ENCODE assay signal across 8 cellular contexts in the genomic region with DNA sequence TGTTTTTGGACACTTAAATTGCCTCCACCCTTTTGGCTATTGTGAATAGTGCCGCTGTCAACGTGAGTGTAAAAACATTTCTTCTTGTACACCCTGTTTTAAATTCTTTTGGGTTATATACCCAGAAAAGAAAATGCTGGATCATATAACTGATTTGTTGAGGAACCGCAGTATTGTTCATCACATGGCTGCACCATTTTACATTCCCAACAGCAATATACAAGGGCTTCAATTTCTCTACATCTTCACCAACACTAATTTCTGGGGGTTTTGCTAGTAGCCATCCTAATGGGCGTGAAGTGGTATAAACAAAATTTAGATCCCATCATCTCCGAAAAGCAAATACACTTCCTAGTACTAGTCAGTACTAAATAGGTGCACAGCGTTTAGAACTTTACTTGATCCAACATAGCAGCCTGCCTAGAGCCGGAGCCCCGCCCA. TPM values are rescaled to one million over a fixed set of nuclear protein-coding genes. Genes with fewer than 3 reads are reported as not detected.
A peak's percentile ranks its signal among the peaks of the same experiment; 100 is the strongest.
DNase-seq lines count a peak whose midpoint lies in the region; ATAC-seq and TF ChIP-seq lines count a peak whose summit lies in the region.

No MANE protein-coding gene starts in this region.

- H3K9ac ChIP-seq in neuronal stem cell (ENCODE audit: low read depth, low read length, poor library complexity): no peak overlapping the region

- peak overlapping the region; percentile 82 for H2BK15ac ChIP-seq in neuronal stem cell (ENCODE audit: low read length)

- H2AK5ac ChIP-seq in neuronal stem cell (ENCODE audit: low read depth, low read length): no peak overlapping the region

- H3K27me3 Mint-ChIP-seq in Caco-2 (ENCODE audit: insufficient read depth, unreplicated experiment): no peaks in the 10 kb centered on the region

- no peak overlapping the region for H4K91ac ChIP-seq in neuronal stem cell (ENCODE audit: low read depth, low read length, poor library complexity)

- peak overlapping the region; percentile 99 for H2AFZ ChIP-seq in neuronal stem cell (ENCODE audit: low read length)

- peaks cover 10% of the 10 kb centered on the region for H3K36me3 Mint-ChIP-seq in Caco-2 (ENCODE audit: insufficient read depth, unreplicated experiment)

- CTCF ChIA-PET in Caco-2 (lab: Charles Lee): interaction anchor here (1.0 kb wide), 2 partner anchors 45 to 134 kb away, joined by 3 to 4 read pairs; no protein-coding TSS in a partner anchor

- H3K4me3 ChIP-seq in Caco-2 (ENCODE audit: low read depth, low read length) (peak overlapping the region; percentile 75), LNCaP clone FGC (ENCODE audit: low read depth, low read length) (peak overlapping the region; percentile 67), neuronal stem cell (ENCODE audit: low read length in 2 of 2) (peak overlapping the region; percentile 91 to 98)
- peak overlapping the region; percentile 78 for H3K4me3 ChIP-seq in effector memory CD4-positive, alpha-beta T cell (ENCODE audit: insufficient read depth, low read depth, low read length, poor library complexity, severe bottlenecking)

- H2BK120ac ChIP-seq in neuronal stem cell (ENCODE audit: low read depth, low read length): no peak overlapping the region

- H3K9me3 Mint-ChIP-seq in Caco-2 (ENCODE audit: unreplicated experiment): no peaks in the 10 kb centered on the region

- intact Hi-C loops in Caco-2 (cut with micrococcal nuclease; ENCODE audit: unreplicated experiment): loop anchor here (1.0 to 2.0 kb wide), 3 partner anchors 49 to 133 kb away; a partner anchor contains a TSS

- H2BK5ac ChIP-seq in neuronal stem cell (ENCODE audit: low read length): peak overlapping the region; percentile 99

- H4K8ac ChIP-seq in neuronal stem cell (ENCODE audit: low read depth, low read length): no peak overlapping the region

- H3K27me3 ChIP-seq in Caco-2 (replicated peaks; ENCODE audit: control insufficient read depth, insufficient read depth, low read length) (no peaks in the 10 kb centered on the region), neuronal stem cell (ENCODE audit: control insufficient read depth in 3 of 3, insufficient read depth in 3 of 3, low read depth in 1 of 3, low read length in 3 of 3) (no peaks in the 10 kb centered on the region)
- H3K27me3 ChIP-seq in effector memory CD4-positive, alpha-beta T cell (replicated peaks; ENCODE audit: control insufficient read depth, insufficient read depth, low read length, poor library complexity, severe bottlenecking): no peaks in the 10 kb centered on the region

- no peak for TF ChIP-seq CTCF in Caco-2 (IDR thresholded peaks at IDR 0.05; ENCODE audit: insufficient read depth in 1 of 2, low read depth in 1 of 2, low read length in 1 of 2, severe bottlenecking in 1 of 2, unreplicated experiment in 1 of 2)
- no peak for TF ChIP-seq CTCF in LNCaP clone FGC (IDR thresholded peaks at IDR 0.05; ENCODE audit: control insufficient read depth, extremely low read depth, insufficient read depth)

- H3K14ac ChIP-seq in neuronal stem cell (ENCODE audit: low read length): peak overlapping the region; percentile 99

- POLR2A ChIA-PET in Caco-2 (lab: Charles Lee): interaction anchor here (1.0 kb wide), 5 partner anchors 22 to 129 kb away, joined by 3 to 7 read pairs (median 3); no protein-coding TSS in a partner anchor

- H2BK12ac ChIP-seq in neuronal stem cell (ENCODE audit: low read length): no peak overlapping the region

- H3K4me2 ChIP-seq in neuronal stem cell (ENCODE audit: insufficient read depth, low read length, poor library complexity, severe bottlenecking): peak overlapping the region; percentile 48

- peak overlapping the region; percentile 96 for H3K27ac ChIP-seq in effector memory CD4-positive, alpha-beta T cell (ENCODE audit: insufficient read depth, low read length, poor library complexity, severe bottlenecking)
- H3K27ac ChIP-seq in neuronal stem cell (replicated peaks; ENCODE audit: low read length): peak overlapping the region; percentile 96

- no peaks in the 10 kb centered on the region for H3K9me3 ChIP-seq in Caco-2
- no peaks in the 10 kb centered on the region for H3K9me3 ChIP-seq in effector memory CD4-positive, alpha-beta T cell (ENCODE audit: control insufficient read depth, low read length)
- H3K9me3 ChIP-seq in neuronal stem cell (replicated peaks in 1 of 2; ENCODE audit: control insufficient read depth in 2 of 2, insufficient read depth in 1 of 2, low read depth in 1 of 2, low read length in 2 of 2): no peaks in the 10 kb centered on the region

- no peak overlapping the region for H3K18ac ChIP-seq in neuronal stem cell (ENCODE audit: low read length)

- H3K4me1 Mint-ChIP-seq in Caco-2 (ENCODE audit: low read depth, unreplicated experiment): peaks cover 16% of the 10 kb centered on the region

- ATAC-seq in HG02798 (IDR thresholded peaks at IDR 0.05; ENCODE audit: poor library complexity, unreplicated experiment) (no peak), HG03354 (IDR thresholded peaks at IDR 0.05; ENCODE audit: poor library complexity, severe bottlenecking, unreplicated experiment) (no peak)

- H3K36me3 ChIP-seq in Caco-2 (ENCODE audit: control insufficient read depth, insufficient read depth, low read length): no peaks in the 10 kb centered on the region; the same call in 1 of the 2 replicates
- H3K36me3 ChIP-seq in effector memory CD4-positive, alpha-beta T cell (ENCODE audit: control insufficient read depth, insufficient read depth, low read length): peaks cover 26% of the 10 kb centered on the region
- peaks cover 2 to 35% of the 10 kb centered on the region in 2 donors for H3K36me3 ChIP-seq in neuronal stem cell (replicated peaks in 1 of 2; ENCODE audit: control insufficient read depth in 2 of 2, insufficient read depth in 2 of 2, low read length in 2 of 2)

- WGBS in neuronal stem cell (ENCODE audit: extremely low coverage in 2 of 2, insufficient read length in 2 of 2, insufficient replicate concordance in 1 of 2), 2 donors: no CpG with 5 or more reads among the region's 8 CpGs

- no peak overlapping the region for H3K4ac ChIP-seq in neuronal stem cell (ENCODE audit: low read length)

- peak overlapping the region; percentile 99 for H3K23ac ChIP-seq in neuronal stem cell (ENCODE audit: low read depth, low read length, poor library complexity)

- H3K79me1 ChIP-seq in neuronal stem cell (ENCODE audit: low read depth, low read length): no peaks in the 10 kb centered on the region

- TSS peak; percentile 90 for BruUV-seq in Caco-2 (replicated peaks; lab: Mats Ljungman, UMichigan)

- peak overlapping the region; percentile 93 for H3K27ac Mint-ChIP-seq in Caco-2 (ENCODE audit: unreplicated experiment)

- H3K4me1 ChIP-seq in Caco-2 (peaks cover 16% of the 10 kb centered on the region), neuronal stem cell (ENCODE audit: control insufficient read depth in 2 of 2, insufficient read depth in 1 of 2, low read depth in 1 of 2, low read length in 2 of 2) (peaks cover 1 to 9% of the 10 kb centered on the region in 2 donors)
- H3K4me1 ChIP-seq in effector memory CD4-positive, alpha-beta T cell (ENCODE audit: control insufficient read depth, insufficient read depth, low read length, poor library complexity, severe bottlenecking): peaks cover 4% of the 10 kb centered on the region

- no peak for DNase-seq in Caco-2
- DNase-seq in LNCaP clone FGC (ENCODE audit: low read depth): no peak
- no peak for DNase-seq in effector memory CD4-positive, alpha-beta T cell
- DNase-seq in neuronal stem cell (ENCODE audit: low spot score): no peak
- no peak for DNase-seq in stimulated activated CD4-positive, alpha-beta T cell treated with anti-CD3 and anti-CD28 coated beads, Interleukin-2, amount 100 ng/mL, for 24 hours
- no peak for DNase-seq in HT-29 (ENCODE audit: low spot score)

- peak overlapping the region; percentile 91 for H3K4me3 Mint-ChIP-seq in Caco-2 (ENCODE audit: unreplicated experiment)

RNA-seq across cellular contexts. Expression of a gene that starts 0.6 kb away (rescaled TPM):
- 29.5 and 31.5 TPM in 2 replicates for total RNA-seq in Caco-2 (2022)
- polyA plus RNA-seq in neuronal stem cell (2013, experiment 1 of 2): 34.3 TPM
- 36.4 TPM for polyA plus RNA-seq in neuronal stem cell (2013, experiment 2 of 2)
- total RNA-seq in HT-29 (2014; rRNA removed; shearing (Covaris generic)): 7.3 and 8.7 TPM in 2 replicates

RNA-seq across cellular contexts. Expression of a gene that starts 39.4 kb away (rescaled TPM):
- 89.8 and 90.7 TPM in 2 replicates for total RNA-seq in Caco-2 (2022)
- 49.1 TPM for polyA plus RNA-seq in neuronal stem cell (2013, experiment 1 of 2)
- polyA plus RNA-seq in neuronal stem cell (2013, experiment 2 of 2): 48.5 TPM
- total RNA-seq in HT-29 (2014; rRNA removed; shearing (Covaris generic)): 67.5 and 73.0 TPM in 2 replicates

RNA-seq across cellular contexts. Expression of a gene that starts 49.6 kb away (rescaled TPM):
- 15.5 and 15.6 TPM in 2 replicates for total RNA-seq in Caco-2 (2022)
- 4.6 TPM for polyA plus RNA-seq in neuronal stem cell (2013, experiment 1 of 2)
- 4.5 TPM for polyA plus RNA-seq in neuronal stem cell (2013, experiment 2 of 2)
- total RNA-seq in HT-29 (2014; rRNA removed; shearing (Covaris generic)): 11.7 and 12.6 TPM in 2 replicates
